ENCODE assay signal across 1 cellular context in the genomic region with DNA sequence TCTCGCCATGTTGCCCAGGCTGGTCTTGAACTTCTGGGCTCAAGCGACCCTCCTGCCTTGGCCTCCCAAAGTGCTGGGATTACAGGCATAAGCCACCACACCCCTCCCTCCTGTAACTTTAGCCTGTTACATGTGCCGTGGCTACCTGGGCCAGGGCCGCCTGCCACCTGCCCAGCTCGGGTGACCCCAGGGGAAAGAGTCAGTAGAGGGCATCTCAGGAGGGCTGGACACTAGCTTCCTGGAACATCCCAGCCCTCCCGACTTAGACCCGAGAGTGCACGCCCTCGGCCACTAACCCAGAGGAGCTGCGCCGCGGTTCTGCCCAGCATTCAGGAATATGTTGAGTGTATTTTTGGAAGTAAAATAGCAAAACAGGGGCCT.
TF ChIP-seq lines count a peak whose summit lies in the region.

No MANE protein-coding gene starts in this region.

TF ChIP-seq in HCT116, 20 proteins besides CTCF, POLR2A, EP300 and RAD21:
- no peak for TF ChIP-seq SP1 (IDR thresholded peaks at IDR 0.05; ENCODE audit: low read depth)
- TF ChIP-seq EZH2phosphoT487 (IDR thresholded peaks at IDR 0.05; ENCODE audit: borderline replicate concordance), result no peak
- TF ChIP-seq, protein P1, sequence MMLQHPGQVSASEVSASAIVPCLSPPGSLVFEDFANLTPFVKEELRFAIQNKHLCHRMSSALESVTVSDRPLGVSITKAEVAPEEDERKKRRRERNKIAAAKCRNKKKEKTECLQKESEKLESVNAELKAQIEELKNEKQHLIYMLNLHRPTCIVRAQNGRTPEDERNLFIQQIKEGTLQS (IDR thresholded peaks at IDR 0.05), result no peak
- TF ChIP-seq JUND (IDR thresholded peaks at IDR 0.05), result no peak
- no peak for TF ChIP-seq ELF1 (IDR thresholded peaks at IDR 0.05; ENCODE audit: borderline replicate concordance, low read depth)
- TF ChIP-seq CBX3 (IDR thresholded peaks at IDR 0.05; ENCODE audit: low read depth), result no peak
- no peak for TF ChIP-seq TCF7L2 (IDR thresholded peaks at IDR 0.05; ENCODE audit: borderline replicate concordance, extremely low read depth, insufficient read depth, insufficient read length)
- TF ChIP-seq EGR1 (IDR thresholded peaks at IDR 0.05; ENCODE audit: low read depth), result no peak
- TF ChIP-seq CEBPB (IDR thresholded peaks at IDR 0.05; ENCODE audit: low read depth), result no peak
- no peak for TF ChIP-seq YY1 (IDR thresholded peaks at IDR 0.05; ENCODE audit: extremely low read depth, insufficient replicate concordance, low read depth, low read length)
- TF ChIP-seq, protein P2, sequence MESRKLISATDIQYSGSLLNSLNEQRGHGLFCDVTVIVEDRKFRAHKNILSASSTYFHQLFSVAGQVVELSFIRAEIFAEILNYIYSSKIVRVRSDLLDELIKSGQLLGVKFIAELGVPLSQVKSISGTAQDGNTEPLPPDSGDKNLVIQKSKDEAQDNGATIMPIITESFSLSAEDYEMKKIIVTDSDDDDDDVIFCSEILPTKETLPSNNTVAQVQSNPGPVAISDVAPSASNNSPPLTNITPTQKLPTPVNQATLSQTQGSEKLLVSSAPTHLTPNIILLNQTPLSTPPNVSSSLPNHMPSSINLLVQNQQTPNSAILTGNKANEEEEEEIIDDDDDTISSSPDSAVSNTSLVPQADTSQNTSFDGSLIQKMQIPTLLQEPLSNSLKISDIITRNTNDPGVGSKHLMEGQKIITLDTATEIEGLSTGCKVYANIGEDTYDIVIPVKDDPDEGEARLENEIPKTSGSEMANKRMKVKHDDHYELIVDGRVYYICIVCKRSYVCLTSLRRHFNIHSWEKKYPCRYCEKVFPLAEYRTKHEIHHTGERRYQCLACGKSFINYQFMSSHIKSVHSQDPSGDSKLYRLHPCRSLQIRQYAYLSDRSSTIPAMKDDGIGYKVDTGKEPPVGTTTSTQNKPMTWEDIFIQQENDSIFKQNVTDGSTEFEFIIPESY (IDR thresholded peaks at IDR 0.05; ENCODE audit: extremely low read depth, insufficient replicate concordance, low read length), result no peak
- TF ChIP-seq SIN3A (IDR thresholded peaks at IDR 0.05; ENCODE audit: low read depth), result no peak
- TF ChIP-seq, protein P3, sequence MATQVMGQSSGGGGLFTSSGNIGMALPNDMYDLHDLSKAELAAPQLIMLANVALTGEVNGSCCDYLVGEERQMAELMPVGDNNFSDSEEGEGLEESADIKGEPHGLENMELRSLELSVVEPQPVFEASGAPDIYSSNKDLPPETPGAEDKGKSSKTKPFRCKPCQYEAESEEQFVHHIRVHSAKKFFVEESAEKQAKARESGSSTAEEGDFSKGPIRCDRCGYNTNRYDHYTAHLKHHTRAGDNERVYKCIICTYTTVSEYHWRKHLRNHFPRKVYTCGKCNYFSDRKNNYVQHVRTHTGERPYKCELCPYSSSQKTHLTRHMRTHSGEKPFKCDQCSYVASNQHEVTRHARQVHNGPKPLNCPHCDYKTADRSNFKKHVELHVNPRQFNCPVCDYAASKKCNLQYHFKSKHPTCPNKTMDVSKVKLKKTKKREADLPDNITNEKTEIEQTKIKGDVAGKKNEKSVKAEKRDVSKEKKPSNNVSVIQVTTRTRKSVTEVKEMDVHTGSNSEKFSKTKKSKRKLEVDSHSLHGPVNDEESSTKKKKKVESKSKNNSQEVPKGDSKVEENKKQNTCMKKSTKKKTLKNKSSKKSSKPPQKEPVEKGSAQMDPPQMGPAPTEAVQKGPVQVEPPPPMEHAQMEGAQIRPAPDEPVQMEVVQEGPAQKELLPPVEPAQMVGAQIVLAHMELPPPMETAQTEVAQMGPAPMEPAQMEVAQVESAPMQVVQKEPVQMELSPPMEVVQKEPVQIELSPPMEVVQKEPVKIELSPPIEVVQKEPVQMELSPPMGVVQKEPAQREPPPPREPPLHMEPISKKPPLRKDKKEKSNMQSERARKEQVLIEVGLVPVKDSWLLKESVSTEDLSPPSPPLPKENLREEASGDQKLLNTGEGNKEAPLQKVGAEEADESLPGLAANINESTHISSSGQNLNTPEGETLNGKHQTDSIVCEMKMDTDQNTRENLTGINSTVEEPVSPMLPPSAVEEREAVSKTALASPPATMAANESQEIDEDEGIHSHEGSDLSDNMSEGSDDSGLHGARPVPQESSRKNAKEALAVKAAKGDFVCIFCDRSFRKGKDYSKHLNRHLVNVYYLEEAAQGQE (IDR thresholded peaks at IDR 0.05; ENCODE audit: low read depth), result no peak
- no peak for TF ChIP-seq EZH2 (IDR thresholded peaks at IDR 0.05)
- no peak for TF ChIP-seq SRF (IDR thresholded peaks at IDR 0.05; ENCODE audit: low read depth)
- no peak for TF ChIP-seq FOSL1 (IDR thresholded peaks at IDR 0.05; ENCODE audit: low read depth)
- TF ChIP-seq POLR2AphosphoS5 (IDR thresholded peaks at IDR 0.05; ENCODE audit: low read depth, low read length), result no peak
- TF ChIP-seq, protein P4, sequence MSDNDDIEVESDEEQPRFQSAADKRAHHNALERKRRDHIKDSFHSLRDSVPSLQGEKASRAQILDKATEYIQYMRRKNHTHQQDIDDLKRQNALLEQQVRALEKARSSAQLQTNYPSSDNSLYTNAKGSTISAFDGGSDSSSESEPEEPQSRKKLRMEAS (IDR thresholded peaks at IDR 0.05), result no peak
- no peak for TF ChIP-seq ZFX (IDR thresholded peaks at IDR 0.05)
- no peak for TF ChIP-seq ZNF274 (IDR thresholded peaks at IDR 0.05; ENCODE audit: low read depth, low read length)
